1 cellular context compared by ENCODE assay signal in genomic region chr1:40773748-40774265, GRCh38.
A peak's percentile ranks its signal among the peaks of the same experiment; 100 is the strongest.
TF ChIP-seq lines count a peak whose summit lies in the region.

No MANE protein-coding gene starts in this region.

TF ChIP-seq in WTC11, 78 proteins besides CTCF, POLR2A, EP300 and RAD21 (continued from another document):
- TF ChIP-seq ARID4B (CRISPR knock-in tag; IDR thresholded peaks at IDR 0.05; ENCODE audit: borderline replicate concordance) (0 out of 2 replicates have a peak, but pooled peaks have one; percentile 17), ZMAT4 (CRISPR knock-in tag; IDR thresholded peaks at IDR 0.05) (no peak), ZBTB43 (CRISPR knock-in tag; IDR thresholded peaks at IDR 0.05) (peak; percentile 73; the same call in 1 of the 2 replicates), JAZF1 (CRISPR knock-in tag; IDR thresholded peaks at IDR 0.05) (no peak), ZNF121 (CRISPR knock-in tag; IDR thresholded peaks at IDR 0.05) (0 out of 2 replicates have a peak, but pooled peaks have one; percentile 40), RORB (CRISPR knock-in tag; IDR thresholded peaks at IDR 0.05) (no peak)
